Comparison of ENCODE assay signal across 11 cellular contexts in the genomic region with DNA sequence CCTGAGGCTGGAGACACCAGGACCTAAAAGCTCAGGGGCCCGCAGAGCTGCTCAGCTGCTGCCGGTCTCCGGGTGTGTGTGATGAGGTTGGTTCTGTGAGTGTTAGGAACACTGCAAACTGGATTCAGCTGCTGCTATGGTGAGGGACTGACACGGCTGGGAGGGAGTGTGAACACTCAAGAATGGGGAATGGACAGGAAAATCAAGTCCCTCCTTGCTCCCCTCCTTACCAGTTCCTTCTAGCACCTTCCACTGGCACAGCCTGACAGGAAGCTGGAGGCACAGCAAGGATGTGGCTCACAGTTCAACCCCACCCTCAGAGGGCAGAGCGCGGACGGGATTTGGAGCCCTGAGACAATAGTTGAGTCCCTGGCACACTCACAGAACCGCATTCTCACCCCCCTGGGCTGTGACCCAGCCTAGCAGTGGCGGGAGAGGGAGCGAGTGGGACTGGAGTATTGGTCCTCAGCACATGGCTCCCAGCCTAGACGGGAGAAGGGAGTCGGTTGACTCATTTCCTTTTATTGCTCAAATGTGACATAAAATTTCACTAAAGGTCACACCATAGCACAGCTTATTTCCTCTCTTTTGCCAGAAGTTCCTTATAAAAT. TPM values are rescaled to one million over a fixed set of nuclear protein-coding genes. Genes with fewer than 3 reads are reported as not detected.
A peak's percentile ranks its signal among the peaks of the same experiment; 100 is the strongest.
DNase-seq lines count a peak whose midpoint lies in the region; ATAC-seq and TF ChIP-seq lines count a peak whose summit lies in the region.
"Had no signal": no experiment of that assay in that cellular context is flagged by ENCODE, and none has a peak within 500 bp of the region (broad histone marks: within the 10 kb centered on the region; RNA-seq: fewer than 3 reads in every experiment).

No MANE protein-coding gene starts in this region.

- H3K27me3 Mint-ChIP-seq in dendritic cell treated with granulocyte-macrophage colony-stimulating factor and Interleukin-4, amounts not matched to agents 40 ng/mL and 50 ng/mL, for 4 days = peaks cover 2% of the 10 kb centered on the region

- intact Hi-C loops in dendritic cell treated with granulocyte-macrophage colony-stimulating factor and Interleukin-4, amounts not matched to agents 40 ng/mL and 50 ng/mL, for 4 days (cut with micrococcal nuclease) = loop anchor here (10.0 kb wide), 1 partner anchor 291 kb away; the partner anchor contains the start of gene PTPRM

- peak overlapping the region; percentile 35 to 77 for H3K27ac ChIP-seq in lung (ENCODE audit: low read depth in 1 of 2, low read length in 1 of 2)
- peak overlapping the region in 2 of 4 donors; percentile 7 to 63 for H3K27ac ChIP-seq in tibial nerve

- no peaks in the 10 kb centered on the region for H3K36me3 Mint-ChIP-seq in dendritic cell treated with granulocyte-macrophage colony-stimulating factor and Interleukin-4, amounts not matched to agents 40 ng/mL and 50 ng/mL, for 4 days (ENCODE audit: low read depth)

- TF ChIP-seq EP300 in tibial nerve (IDR thresholded peaks at IDR 0.05) = no peak

- H3K4me1 Mint-ChIP-seq in dendritic cell treated with granulocyte-macrophage colony-stimulating factor and Interleukin-4, amounts not matched to agents 40 ng/mL and 50 ng/mL, for 4 days (ENCODE audit: low read depth) = peaks cover 20% of the 10 kb centered on the region
- H3K4me1 Mint-ChIP-seq: activated CD4-positive, alpha-beta T cell treated with anti-CD3 and anti-CD28 coated beads for 36 hours had no signal

- H3K9me3 Mint-ChIP-seq in dendritic cell treated with granulocyte-macrophage colony-stimulating factor and Interleukin-4, amounts not matched to agents 40 ng/mL and 50 ng/mL, for 4 days = no peaks in the 10 kb centered on the region

- H3K4me3 ChIP-seq in lung (no peak overlapping the region), tibial nerve (no peak overlapping the region)

- no peak for TF ChIP-seq POLR2A in tibial nerve (IDR thresholded peaks at IDR 0.05)

- H3K9me3 ChIP-seq in lung (ENCODE audit: control insufficient read depth in 2 of 2, insufficient read depth in 1 of 2, low read length in 1 of 2) (no peaks in the 10 kb centered on the region), tibial nerve (no peaks in the 10 kb centered on the region)

- TF ChIP-seq CTCF in lung (IDR thresholded peaks at IDR 0.05; ENCODE audit: control extremely low read depth, extremely low read depth) (no peak), tibial nerve (IDR thresholded peaks at IDR 0.05) (no peak)

- peak overlapping the region; percentile 56 for H3K27ac Mint-ChIP-seq in dendritic cell treated with granulocyte-macrophage colony-stimulating factor and Interleukin-4, amounts not matched to agents 40 ng/mL and 50 ng/mL, for 4 days
- H3K27ac Mint-ChIP-seq: activated CD4-positive, alpha-beta T cell treated with anti-CD3 and anti-CD28 coated beads for 36 hours had no signal

- H3K27me3 ChIP-seq in lung (ENCODE audit: control insufficient read depth, insufficient read depth) (no peaks in the 10 kb centered on the region), tibial nerve (no peaks in the 10 kb centered on the region)

- H3K4me1 ChIP-seq in lung (ENCODE audit: control insufficient read depth in 2 of 2, insufficient read depth in 2 of 2, low read length in 2 of 2) (peaks cover 0 to 2% of the 10 kb centered on the region in 2 donors), tibial nerve (peaks cover 0 to 22% (median 0%) of the 10 kb centered on the region in 4 donors)

- no peaks in the 10 kb centered on the region for H3K36me3 ChIP-seq in lung (ENCODE audit: control insufficient read depth in 2 of 2, insufficient read depth in 2 of 2, low read length in 2 of 2)
- H3K36me3 ChIP-seq in tibial nerve = no peaks in the 10 kb centered on the region

- DNase-seq in KG1 (lab: John Stamatoyannopoulos, UW) = peak; percentile 58
- peak; percentile 66 for DNase-seq in lung (ENCODE audit: low spot score)
- DNase-seq in tibial nerve (ENCODE audit: low spot score in 2 of 2) = peak; percentile 20 to 46
- no peak for DNase-seq in inferior parietal cortex (ENCODE audit: extremely low spot score)
- no peak for DNase-seq in NCI-H128 (lab: John Stamatoyannopoulos, UW; ENCODE audit: unreplicated experiment)
- DNase-seq: stimulated activated CD4-positive, alpha-beta T cell treated with anti-CD3 and anti-CD28 coated beads, Interleukin-2, amount 100 ng/mL, for 24 hours had no signal

- WGBS in lung, 2 donors = 25 to 28% methylated on average over 12 of the region's 12 CpGs
- WGBS in tibial nerve, 2 donors = 25 to 39% methylated on average over 9 to 12 of the region's 12 CpGs

- ATAC-seq in lung (ENCODE audit: insufficient read depth, low FRiP score) (peak; percentile 64), HG03159 (IDR thresholded peaks at IDR 0.05; ENCODE audit: unreplicated experiment) (no peak), GM21529 (IDR thresholded peaks at IDR 0.05; ENCODE audit: unreplicated experiment) (no peak)
- ATAC-seq: activated CD4-positive, alpha-beta T cell treated with anti-CD3 and anti-CD28 coated beads for 36 hours had no signal

- H3K4me3 Mint-ChIP-seq in dendritic cell treated with granulocyte-macrophage colony-stimulating factor and Interleukin-4, amounts not matched to agents 40 ng/mL and 50 ng/mL, for 4 days = peak overlapping the region; percentile 11
- H3K4me3 Mint-ChIP-seq: activated CD4-positive, alpha-beta T cell treated with anti-CD3 and anti-CD28 coated beads for 36 hours had no signal

RNA-seq across cellular contexts. Expression of gene LRRC30, which starts 42.5 kb away (rescaled TPM):
- total RNA-seq in lung (not detected), tibial nerve (not detected)
- polyA plus RNA-seq in lung = not detected
- total RNA-seq: activated CD4-positive, alpha-beta T cell treated with anti-CD3 and anti-CD28 coated beads for 36 hours had no signal
- polyA plus RNA-seq: esophagus had no signal

Comparison
In these comparisons a context has a peak if more than half of its experiments do, and no peak if none do; other contexts are left out.
1. DNase-seq: peak in KG1 (single experiment), lung (single experiment) and tibial nerve (2 of 2); none in inferior parietal cortex (single experiment) and NCI-H128 (single experiment).